31 cellular contexts compared by ENCODE assay signal in genomic region chr6:31912186-31912585, GRCh38. TPM values are rescaled to one million over a fixed set of nuclear protein-coding genes. Genes with fewer than 3 reads are reported as not detected.
"Had no signal": no experiment of that assay in that cellular context is flagged by ENCODE, and none has a peak within 500 bp of the region (broad histone marks: within the 10 kb centered on the region; RNA-seq: fewer than 3 reads in every experiment).

No MANE protein-coding gene starts in this region.

- H3K9me3 Mint-ChIP-seq: activated B cell treated with CpG ODN at 0.5 μM for 24 hours; mesothelial cell of epicardium; naive B cell; stimulated activated naive B cell treated with anti-CD40 and anti-IgM and Interleukin-4, amounts not matched to agents 10 μg/mL and 1 μg/mL and 100 μg/mL, for 72 hours had no signal

- H3K36me3 Mint-ChIP-seq: activated naive CD8-positive, alpha-beta T cell; mesothelial cell of epicardium; naive B cell; stimulated activated naive B cell treated with anti-CD40 and anti-IgM and Interleukin-4, amounts not matched to agents 10 μg/mL and 1 μg/mL and 100 μg/mL, for 72 hours had no signal

- H3K36me3 ChIP-seq: colonic mucosa, pancreas, prostate gland, sigmoid colon, suprapubic skin, tibial artery had no signal

- DNase-seq: activated B cell treated with CpG ODN at 0.5 μM for 24 hours; activated CD4-positive, alpha-beta T cell treated with anti-CD3 and anti-CD28 coated beads, Interleukin-2, amount 50 U/mL, for 4 hours; activated effector memory CD4-positive, alpha-beta T cell treated with Interleukin-2 at 50 U/mL for 16 hours; activated naive CD4-positive, alpha-beta T cell treated with Interleukin-2 at 50 U/mL for 16 hours; activated T-cell treated with anti-CD3 and anti-CD28 coated beads for 4 hours; anterior cingulate cortex; body of pancreas; cerebellar nuclear complex; colonic mucosa; dorsolateral prefrontal cortex; effector memory CD4-positive, alpha-beta T cell; head of caudate nucleus; hippocampal formation; left cardiac atrium; mammary epithelial cell; naive B cell; nephron progenitor cell; pancreas; retina; sigmoid colon; stimulated activated CD4-positive, alpha-beta T cell treated with anti-CD3 and anti-CD28 coated beads, Interleukin-2, amount 100 ng/mL, for 24 hours; stimulated activated naive B cell treated with anti-CD40 and anti-IgM and Interleukin-4, amounts not matched to agents 10 μg/mL and 1 μg/mL and 100 μg/mL, for 72 hours; T-helper 2 cell; tibial artery had no signal

- H3K4me3 ChIP-seq: body of pancreas, colonic mucosa, dorsolateral prefrontal cortex, pancreas, prostate gland, sigmoid colon, smooth muscle cell, suprapubic skin, tibial artery had no signal

- H3K27me3 ChIP-seq: body of pancreas, colonic mucosa, dorsolateral prefrontal cortex, pancreas, sigmoid colon, suprapubic skin had no signal

- H3K9me3 ChIP-seq: body of pancreas, colonic mucosa, pancreas, prostate gland, sigmoid colon, suprapubic skin, tibial artery had no signal

- H3K27ac Mint-ChIP-seq: activated B cell treated with CpG ODN at 0.5 μM for 24 hours; activated naive CD8-positive, alpha-beta T cell; mesothelial cell of epicardium; nephron progenitor cell; stimulated activated naive B cell treated with anti-CD40 and anti-IgM and Interleukin-4, amounts not matched to agents 10 μg/mL and 1 μg/mL and 100 μg/mL, for 72 hours had no signal

- ATAC-seq: body of pancreas had no signal

- H3K4me3 Mint-ChIP-seq: activated B cell treated with CpG ODN at 0.5 μM for 24 hours; activated naive CD8-positive, alpha-beta T cell; mesothelial cell of epicardium; naive B cell; nephron progenitor cell; stimulated activated naive B cell treated with anti-CD40 and anti-IgM and Interleukin-4, amounts not matched to agents 10 μg/mL and 1 μg/mL and 100 μg/mL, for 72 hours had no signal

- H3K27ac ChIP-seq: body of pancreas, colonic mucosa, dorsolateral prefrontal cortex, pancreas, prostate gland, suprapubic skin, tibial artery had no signal

- H3K4me1 ChIP-seq: body of pancreas, colonic mucosa, pancreas, prostate gland had no signal

RNA-seq across cellular contexts. Expression of gene C2, which starts 15.3 kb away (rescaled TPM):
- total RNA-seq: epithelial cell of proximal tubule, smooth muscle cell had no signal

RNA-seq across cellular contexts. Expression of gene SLC44A4, which starts 33.4 kb away (rescaled TPM):
- total RNA-seq: activated B cell treated with CpG ODN at 0.5 μM for 24 hours, fibroblast of villous mesenchyme, left cardiac atrium, mammary epithelial cell had no signal

RNA-seq across cellular contexts. Expression of gene CFB, which starts 33.7 kb away (rescaled TPM):
- total RNA-seq: activated B cell treated with CpG ODN at 0.5 μM for 24 hours, smooth muscle cell had no signal
